In genomic region chr9:107711528-107711927, GRCh38 we compare ENCODE assay signal across 10 cellular contexts.
DNase-seq lines count a peak whose midpoint lies in the region; TF ChIP-seq lines count a peak whose summit lies in the region.
"Had no signal": no experiment of that assay in that cellular context is flagged by ENCODE, and none has a peak within 500 bp of the region (broad histone marks: within the 10 kb centered on the region; RNA-seq: fewer than 3 reads in every experiment).

No MANE protein-coding gene starts in this region.

- H3K36me3 ChIP-seq in brain microvascular endothelial cell (replicated peaks) (no peaks in the 10 kb centered on the region), mucosa of rectum (ENCODE audit: control insufficient read depth in 2 of 2, insufficient read depth in 2 of 2, low read length in 2 of 2) (no peaks in the 10 kb centered on the region)

- peaks cover 0 to 18% of the 10 kb centered on the region in 2 donors for H3K4me1 ChIP-seq in mucosa of rectum (ENCODE audit: control insufficient read depth in 2 of 2, insufficient read depth in 2 of 2, low read length in 2 of 2)

- no peak overlapping the region for H3K9ac ChIP-seq in mucosa of rectum (ENCODE audit: low read depth in 1 of 2, low read length in 2 of 2)

- peak; percentile 76 for DNase-seq in DMS153 (lab: John Stamatoyannopoulos, UW)
- DNase-seq in NCI-H2029 treated with DMSO at 0.1 percent for 48 hours (lab: John Stamatoyannopoulos, UW), result peak; percentile 95
- peak; percentile 54 for DNase-seq in brain microvascular endothelial cell
- no peak for DNase-seq in medulla oblongata (ENCODE audit: extremely low spot score)
- DNase-seq in middle frontal gyrus (ENCODE audit: extremely low spot score, low spot score), result no peak
- DNase-seq in Ammon's horn (ENCODE audit: low spot score), result no peak
- DNase-seq in iPS-NIHi7 (ENCODE audit: extremely low spot score), result no peak
- DNase-seq: activated gamma-delta T cell treated with Interleukin-2 at 50 U/mL for 16 hours had no signal

- H3K27me3 ChIP-seq in brain microvascular endothelial cell (replicated peaks), result no peaks in the 10 kb centered on the region
- H3K27me3 ChIP-seq in mucosa of rectum (ENCODE audit: control insufficient read depth in 2 of 2, insufficient read depth in 2 of 2, low read length in 2 of 2), result no peaks in the 10 kb centered on the region

- no peak overlapping the region for H3K27ac ChIP-seq in brain microvascular endothelial cell
- peak overlapping the region; percentile 48 to 62 for H3K27ac ChIP-seq in mucosa of rectum (ENCODE audit: low read depth in 2 of 2, low read length in 2 of 2)
- H3K27ac ChIP-seq: SK-N-MC had no signal

- H3K4me3 ChIP-seq in brain microvascular endothelial cell (ENCODE audit: low read depth, low read length), result no peak overlapping the region
- H3K4me3 ChIP-seq in mucosa of rectum (ENCODE audit: low read length in 2 of 2), result no peak overlapping the region
- H3K4me3 ChIP-seq: SK-N-MC had no signal

- in situ Hi-C loops in brain microvascular endothelial cell (cut with HindIII; ENCODE audit: low pct_ligation_motif_present, low sequenced_read_pairs), result no loop called here

- no peaks in the 10 kb centered on the region for H3K9me3 ChIP-seq in mucosa of rectum (ENCODE audit: control insufficient read depth in 2 of 2, low read length in 2 of 2)

- TF ChIP-seq CTCF in brain microvascular endothelial cell (IDR thresholded peaks at IDR 0.05; ENCODE audit: low read depth, low read length, missing control alignments), result no peak

Comparison
In these comparisons a context has a peak if more than half of its experiments do, and no peak if none do; other contexts are left out.
1. DNase-seq: peak in DMS153 (single experiment), NCI-H2029 treated with DMSO at 0.1 percent for 48 hours (single experiment) and brain microvascular endothelial cell (single experiment); none in medulla oblongata (single experiment), middle frontal gyrus (single experiment), Ammon's horn (single experiment) and iPS-NIHi7 (single experiment).